Comparison of ENCODE assay signal across 18 cellular contexts in the genomic region with DNA sequence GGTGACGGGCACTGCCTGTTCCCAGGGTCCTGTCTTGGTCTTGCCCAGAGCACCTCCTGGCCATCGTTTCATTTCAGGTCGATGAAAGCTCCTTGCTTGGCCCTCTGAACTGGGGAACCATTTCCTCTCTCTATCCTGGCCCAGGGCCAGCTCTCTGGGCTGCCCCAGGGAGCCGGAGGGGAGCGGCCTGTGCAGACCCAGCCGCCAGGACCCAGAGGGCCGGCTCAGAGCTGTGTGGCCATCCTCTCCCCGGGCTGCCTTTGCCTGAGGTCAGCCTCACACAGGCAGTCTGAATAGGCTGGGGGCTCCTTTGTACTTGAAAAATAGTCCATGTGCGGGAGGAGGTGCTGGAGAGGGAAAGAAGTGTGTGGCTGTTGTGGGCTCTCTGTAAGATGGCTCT.
"Had no signal": no experiment of that assay in that cellular context is flagged by ENCODE, and none has a peak within 500 bp of the region (broad histone marks: within the 10 kb centered on the region; RNA-seq: fewer than 3 reads in every experiment).

No MANE protein-coding gene starts in this region.

- H3K4me3 Mint-ChIP-seq: activated naive CD4-positive, alpha-beta T cell treated with anti-CD3 and anti-CD28 coated beads, Interleukin-2, amount 50 U/mL, for 24 hours; natural killer cell treated with Interleukin-12 subunit alpha and Interleukin-12 subunit beta and Interleukin-15 and Interleukin-18, amount 100 ng/mL, for 72 hours; stimulated activated naive CD8-positive, alpha-beta T cell treated with anti-CD3 and anti-CD28 coated beads, Interleukin-15, Interleukin-2, amounts not matched to agents 100 ng/mL and 50 ng/mL, for 24 hours had no signal

- H3K36me3 Mint-ChIP-seq: activated naive CD4-positive, alpha-beta T cell treated with anti-CD3 and anti-CD28 coated beads, Interleukin-2, amount 50 U/mL, for 24 hours; natural killer cell treated with Interleukin-12 subunit alpha and Interleukin-12 subunit beta and Interleukin-15 and Interleukin-18, amount 100 ng/mL, for 72 hours had no signal

- H3K27me3 ChIP-seq: body of pancreas, cardiac muscle cell had no signal

- ATAC-seq: body of pancreas, heart right ventricle, psoas muscle, right cardiac atrium had no signal

- H3K27ac ChIP-seq: body of pancreas, cardiac muscle cell, epithelial cell of prostate, heart right ventricle, psoas muscle, tibial artery had no signal

- H3K4me3 ChIP-seq: body of pancreas, cardiac muscle cell, heart right ventricle, psoas muscle, tibial artery had no signal

- H3K9me3 ChIP-seq: body of pancreas, heart right ventricle, psoas muscle, tibial artery had no signal

- H3K9me3 Mint-ChIP-seq: activated naive CD4-positive, alpha-beta T cell treated with anti-CD3 and anti-CD28 coated beads, Interleukin-2, amount 50 U/mL, for 24 hours had no signal

- DNase-seq: activated gamma-delta T cell treated with Interleukin-2 at 50 U/mL for 16 hours; activated T-cell treated with anti-CD3 and anti-CD28 coated beads, Interleukin-2, amount 50 U/mL, for 1 hour; anterior cingulate cortex; body of pancreas; cortex of kidney; heart right ventricle; islet precursor cell; occipital lobe; psoas muscle; stimulated activated CD4-positive, alpha-beta T cell treated with anti-CD3 and anti-CD28 coated beads, Interleukin-12 subunit alpha, Interleukin-12 subunit beta, amount 100 ng/mL, for 4 hours; substantia nigra; tibial artery had no signal

- H3K4me1 Mint-ChIP-seq: activated naive CD4-positive, alpha-beta T cell treated with anti-CD3 and anti-CD28 coated beads, Interleukin-2, amount 50 U/mL, for 24 hours had no signal

- H3K36me3 ChIP-seq: cardiac muscle cell, heart right ventricle, tibial artery had no signal

- H3K27ac Mint-ChIP-seq: activated naive CD4-positive, alpha-beta T cell treated with anti-CD3 and anti-CD28 coated beads, Interleukin-2, amount 50 U/mL, for 24 hours; natural killer cell treated with Interleukin-12 subunit alpha and Interleukin-12 subunit beta and Interleukin-15 and Interleukin-18, amount 100 ng/mL, for 72 hours; stimulated activated naive CD8-positive, alpha-beta T cell treated with anti-CD3 and anti-CD28 coated beads, Interleukin-15, Interleukin-2, amounts not matched to agents 100 ng/mL and 50 ng/mL, for 24 hours had no signal
